In the genomic region with DNA sequence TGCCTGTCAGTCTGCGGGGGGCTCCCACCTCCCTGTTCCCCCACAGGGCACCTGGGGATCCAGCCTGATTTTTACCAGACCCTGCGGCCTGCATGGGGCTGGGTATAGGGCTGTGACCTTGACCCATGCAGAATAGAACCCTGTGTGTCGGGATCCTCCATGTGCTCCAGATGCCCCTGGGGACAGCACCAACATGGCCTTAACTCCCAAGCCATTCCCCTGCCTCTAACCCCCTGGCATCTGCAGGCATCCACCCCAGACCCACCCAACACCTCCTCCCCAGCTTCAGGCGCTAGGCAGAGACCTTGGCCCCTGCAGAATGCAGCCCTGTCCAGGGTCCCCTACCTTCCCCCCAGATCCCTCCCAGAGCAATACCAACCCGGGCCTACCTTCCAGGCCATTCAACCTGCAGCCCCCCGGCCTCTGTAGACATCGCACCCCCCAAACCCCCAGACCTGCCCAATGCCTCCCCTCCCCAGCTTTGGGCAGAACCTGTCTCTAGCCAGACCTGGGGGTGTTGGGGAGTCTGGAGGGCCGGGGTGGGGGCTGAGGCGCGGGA, we compare ENCODE assay signal across 11 cellular contexts. TPM values are rescaled to one million over a fixed set of nuclear protein-coding genes. Genes with fewer than 3 reads are reported as not detected.
A peak's percentile ranks its signal among the peaks of the same experiment; 100 is the strongest.
DNase-seq lines count a peak whose midpoint lies in the region; ATAC-seq and TF ChIP-seq lines count a peak whose summit lies in the region.
"Had no signal": no experiment of that assay in that cellular context is flagged by ENCODE, and none has a peak within 500 bp of the region (broad histone marks: within the 10 kb centered on the region; RNA-seq: fewer than 3 reads in every experiment).

No MANE protein-coding gene starts in this region.

- DNase-seq in A673 (ENCODE audit: low spot score) (no peak), Peyer's patch (no peak), heart right ventricle (no peak), psoas muscle (no peak), AML-193 (lab: John Stamatoyannopoulos, UW) (no peak), posterior vena cava (ENCODE audit: low spot score) (no peak), NCI-H345 treated with DMSO at 0.1 percent for 48 hours (lab: John Stamatoyannopoulos, UW; ENCODE audit: unreplicated experiment) (no peak), NCI-H2107 treated with DMSO at 0.1 percent for 48 hours (lab: John Stamatoyannopoulos, UW; ENCODE audit: unreplicated experiment) (no peak)
- DNase-seq: activated gamma-delta T cell had no signal

- BruUV-seq in A673 (replicated peaks; lab: Mats Ljungman, UMichigan), result no TSS peak

- no peak for TF ChIP-seq CTCF in A673 (conservative IDR thresholded peaks at IDR 0.05; ENCODE audit: low read depth, low read length)
- no peak for TF ChIP-seq CTCF in Peyer's patch (IDR thresholded peaks at IDR 0.05)
- TF ChIP-seq CTCF in heart right ventricle (IDR thresholded peaks at IDR 0.05), result peak in 3 of 9 donors; percentile 3 to 9 (median 5)
- no peak for TF ChIP-seq CTCF in psoas muscle (IDR thresholded peaks at IDR 0.05)

- H3K4me3 ChIP-seq in A673 (ENCODE audit: low read depth, low read length, poor library complexity, severe bottlenecking) (no peak overlapping the region), Peyer's patch (peak overlapping the region in 3 of 4 donors; percentile 30 to 50 (median 42)), heart right ventricle (peak overlapping the region in 8 of 10 donors; percentile 46 to 77 (median 60)), psoas muscle (peak overlapping the region; percentile 58)
- H3K4me3 ChIP-seq: BLaER1 had no signal

- H3K27ac ChIP-seq in A673 (ENCODE audit: low read depth, low read length, poor library complexity, severe bottlenecking) (peak overlapping the region; percentile 40), Peyer's patch (peak overlapping the region in 3 of 4 donors; percentile 63 to 77 (median 68)), heart right ventricle (peak overlapping the region; percentile 8 to 92 (median 82)), psoas muscle (no peak overlapping the region)
- H3K27ac ChIP-seq: BLaER1 had no signal

- no peak for TF ChIP-seq POLR2A in Peyer's patch (IDR thresholded peaks at IDR 0.05)

- H3K4me1 ChIP-seq in A673 (ENCODE audit: insufficient read depth, low read length, poor library complexity, severe bottlenecking) (peaks cover 42% of the 10 kb centered on the region), Peyer's patch (peaks cover 0 to 33% (median 5%) of the 10 kb centered on the region in 4 donors), heart right ventricle (peaks cover 10 to 79% (median 48%) of the 10 kb centered on the region in 9 donors), psoas muscle (peaks cover 24% of the 10 kb centered on the region)

- CTCF ChIA-PET in A673 (lab: Charles Lee), result interaction anchor here (0.6 to 1.6 kb wide), 11 partner anchors 10 to 185 kb away, joined by 3 to 17 read pairs (median 4); a partner anchor contains a TSS

- no peaks in the 10 kb centered on the region for H3K9me3 ChIP-seq in A673 (ENCODE audit: low read depth, low read length, poor library complexity, severe bottlenecking)
- no peaks in the 10 kb centered on the region for H3K9me3 ChIP-seq in Peyer's patch
- H3K9me3 ChIP-seq in heart right ventricle, result no peaks in the 10 kb centered on the region
- no peaks in the 10 kb centered on the region for H3K9me3 ChIP-seq in psoas muscle
- H3K9me3 ChIP-seq: BLaER1 had no signal

- H3K27me3 ChIP-seq in A673 (replicated peaks; ENCODE audit: insufficient read depth, low read depth, low read length, poor library complexity) (no peaks in the 10 kb centered on the region), Peyer's patch (no peaks in the 10 kb centered on the region), heart right ventricle (peaks cover 0 to 62% (median 10%) of the 10 kb centered on the region in 7 donors), psoas muscle (ENCODE audit: insufficient read depth in 3 of 3, low read length in 2 of 3) (peaks cover 0 to 5% (median 0%) of the 10 kb centered on the region in 3 donors)

- POLR2A ChIA-PET in A673 (lab: Charles Lee; ENCODE audit: low non-redundant PET), result interaction anchor here (0.6 kb wide), 1 partner anchor 65 kb away, joined by 9 read pairs; no protein-coding TSS in a partner anchor

- H3K36me3 ChIP-seq in A673 (ENCODE audit: insufficient read depth, low read length, poor library complexity, severe bottlenecking) (no peaks in the 10 kb centered on the region), Peyer's patch (no peaks in the 10 kb centered on the region), heart right ventricle (no peaks in the 10 kb centered on the region), psoas muscle (ENCODE audit: insufficient read depth in 1 of 2, low read depth in 1 of 2) (no peaks in the 10 kb centered on the region)
- H3K36me3 ChIP-seq: BLaER1 had no signal

- intact Hi-C loops in A673 (cut with micrococcal nuclease; ENCODE audit: unreplicated experiment) (loop anchor here (2.0 kb wide), 1 partner anchor 160 kb away; no protein-coding TSS in a partner anchor), heart right ventricle (cut with DNase I) (loop anchor here (1.0 to 10.0 kb wide), 7 partner anchors 40 to 165 kb away; a partner anchor contains a TSS), psoas muscle (cut with DNase I) (loop anchor here (2.0 to 5.0 kb wide), 2 partner anchors 50 to 160 kb away; no protein-coding TSS in a partner anchor), posterior vena cava (cut with DNase I) (loop anchor here (5.0 kb wide), 2 partner anchors 155 to 160 kb away; no protein-coding TSS in a partner anchor)

- ATAC-seq in heart right ventricle, result peak; percentile 12 to 33 (median 23)
- peak; percentile 5 to 14 (median 6) for ATAC-seq in psoas muscle

- 27 to 37% methylated on average over 10 of the region's 10 CpGs for WGBS in heart right ventricle, 2 donors
- WGBS in psoas muscle, 3 donors, result 26 to 35% (median 27%) methylated on average over 8 to 10 of the region's 10 CpGs

RNA-seq across cellular contexts. Expression of a gene that starts 0.8 kb away (rescaled TPM):
- total RNA-seq in A673 (2021), result 47.6 and 65.9 TPM in 2 replicates
- 100 to 1,000 TPM in 1 of 4 donors, 10 to 100 TPM in 3; 11.5 to 210 (median 27.9) TPM for total RNA-seq in Peyer's patch
- 10 to 100 TPM; 14.2 to 65.0 (median 22.0) TPM for total RNA-seq in heart right ventricle
- polyA plus RNA-seq in heart right ventricle, result 10 to 100 TPM; 65.8 to 99.8 TPM
- 10 to 100 TPM; 15.4 to 41.1 (median 36.4) TPM for total RNA-seq in psoas muscle
- 10 to 100 TPM; 10.6 to 16.3 (median 15.5) TPM for polyA plus RNA-seq in psoas muscle
- total RNA-seq in posterior vena cava, result 100 to 1,000 TPM; 354 to 999 TPM
- total RNA-seq: NCI-H460 had no signal

RNA-seq across cellular contexts. Expression of a gene that starts 56.4 kb away (rescaled TPM):
- 59.3 and 60.2 TPM in 2 replicates for total RNA-seq in A673 (2021)
- total RNA-seq in Peyer's patch, result 10 to 100 TPM in 2 of 4 donors, 1 to 10 TPM in 2; 3.7 to 38.0 (median 11.7) TPM
- 10 to 100 TPM in 5 of 10 donors, 1 to 10 TPM in 5; 6.1 to 17.3 (median 9.9) TPM for total RNA-seq in heart right ventricle
- 1 to 10 TPM; 5.0 to 6.6 TPM for polyA plus RNA-seq in heart right ventricle
- 10 to 100 TPM; 12.0 to 95.8 (median 35.9) TPM for total RNA-seq in psoas muscle
- 10 to 100 TPM; 12.0 to 30.2 (median 13.8) TPM for polyA plus RNA-seq in psoas muscle
- total RNA-seq in posterior vena cava, result 10 to 100 TPM; 19.4 to 22.3 TPM
